In genomic region chr7:92834661-92835139, GRCh38 we compare ENCODE assay signal across 8 cellular contexts. TPM values are rescaled to one million over a fixed set of nuclear protein-coding genes. Genes with fewer than 3 reads are reported as not detected.
DNase-seq lines count a peak whose midpoint lies in the region; ATAC-seq and TF ChIP-seq lines count a peak whose summit lies in the region.

No MANE protein-coding gene starts in this region.

- H3K36me3 ChIP-seq in RWPE2 (ENCODE audit: low read depth) (peaks cover 31% of the 10 kb centered on the region), mesenchymal stem cell (ENCODE audit: control insufficient read depth in 1 of 2, insufficient read depth in 2 of 2, low read depth in 1 of 2, low read length in 2 of 2) (peaks cover 4 to 12% of the 10 kb centered on the region in 2 experiments), upper lobe of right lung (no peaks in the 10 kb centered on the region)

- peak overlapping the region; percentile 18 for H2AFZ ChIP-seq in mesenchymal stem cell (ENCODE audit: low read depth, low read length)

- no peaks in the 10 kb centered on the region for H3K9me3 ChIP-seq in RWPE2 (ENCODE audit: severe bottlenecking)
- no peaks in the 10 kb centered on the region for H3K9me3 ChIP-seq in mesenchymal stem cell (ENCODE audit: control insufficient read depth, low read length)
- H3K9me3 ChIP-seq in upper lobe of right lung: no peaks in the 10 kb centered on the region

- H3K4ac ChIP-seq in mesenchymal stem cell (ENCODE audit: low read depth in 1 of 2, low read length in 2 of 2): peak overlapping the region; percentile 57 to 77

- no peaks in the 10 kb centered on the region for H3K79me1 ChIP-seq in mesenchymal stem cell (replicated peaks; ENCODE audit: low read length, poor library complexity, severe bottlenecking)

- peak overlapping the region in 1 of 2 experiments; percentile 77 for H3K23ac ChIP-seq in mesenchymal stem cell (ENCODE audit: low read length in 2 of 2)

- H3K27me3 ChIP-seq in RWPE2 (ENCODE audit: insufficient read depth, poor library complexity, severe bottlenecking) (no peaks in the 10 kb centered on the region), mesenchymal stem cell (ENCODE audit: control insufficient read depth in 1 of 2, insufficient read depth in 1 of 2, low read length in 2 of 2) (no peaks in the 10 kb centered on the region), upper lobe of right lung (no peaks in the 10 kb centered on the region)

- H2BK12ac ChIP-seq in mesenchymal stem cell (ENCODE audit: low read length in 2 of 2): peak overlapping the region; percentile 51 to 93

- H4K91ac ChIP-seq in mesenchymal stem cell (ENCODE audit: low read length): peak overlapping the region; percentile 86

- H3K9ac ChIP-seq in mesenchymal stem cell (ENCODE audit: low read length): peak overlapping the region; percentile 95

- TF ChIP-seq CTCF in RWPE2 (IDR thresholded peaks at IDR 0.05; ENCODE audit: poor library complexity, severe bottlenecking) (no peak), upper lobe of right lung (IDR thresholded peaks at IDR 0.05) (no peak)

- H2BK120ac ChIP-seq in mesenchymal stem cell (ENCODE audit: low read depth, low read length): peak overlapping the region; percentile 88

- intact Hi-C loops in upper lobe of right lung (cut with DNase I): loop anchor here (10.0 kb wide), 2 partner anchors 120 to 210 kb away; no protein-coding TSS in a partner anchor

- under 1% methylated on average over 30 of the region's 35 CpGs for WGBS in mesenchymal stem cell

- H4K8ac ChIP-seq in mesenchymal stem cell (ENCODE audit: low read length): peak overlapping the region; percentile 75

- peak overlapping the region; percentile 90 for H3K27ac ChIP-seq in RWPE2 (ENCODE audit: poor library complexity, severe bottlenecking)
- peak overlapping the region; percentile 89 for H3K27ac ChIP-seq in mesenchymal stem cell (ENCODE audit: low read length, poor library complexity, severe bottlenecking)
- peak overlapping the region; percentile 85 for H3K27ac ChIP-seq in upper lobe of right lung

- peak overlapping the region; percentile 70 to 86 for H3K14ac ChIP-seq in mesenchymal stem cell (ENCODE audit: low read length in 2 of 2)

- peak; percentile 38 for DNase-seq in NK-92 treated with Interleukin-12 subunit alpha and Interleukin-12 subunit beta, amount 100 ng/mL, for 24 hours (lab: John Stamatoyannopoulos, UW)
- DNase-seq in NK-92 (lab: John Stamatoyannopoulos, UW; ENCODE audit: unreplicated experiment): no peak
- peak; percentile 59 for DNase-seq in RWPE2 (ENCODE audit: low spot score)
- DNase-seq in dermis blood vessel endothelial cell: peak; percentile 26
- DNase-seq in mesenchymal stem cell: peak; percentile 28
- DNase-seq in upper lobe of right lung: peak; percentile 71
- DNase-seq in foreskin melanocyte: no peak

- peak overlapping the region; percentile 52 to 93 for H3K18ac ChIP-seq in mesenchymal stem cell (ENCODE audit: low read depth in 1 of 2, low read length in 2 of 2)

- H3K4me1 ChIP-seq in RWPE2 (ENCODE audit: insufficient read depth, poor library complexity, severe bottlenecking) (peaks cover 45% of the 10 kb centered on the region), mesenchymal stem cell (ENCODE audit: control insufficient read depth, insufficient read depth, low read depth, low read length) (peaks cover 2% of the 10 kb centered on the region), upper lobe of right lung (peaks cover 22% of the 10 kb centered on the region)

- peak overlapping the region; percentile 81 for H3K4me2 ChIP-seq in mesenchymal stem cell (ENCODE audit: low read length, poor library complexity, severe bottlenecking)

- peak overlapping the region; percentile 91 for H2BK5ac ChIP-seq in mesenchymal stem cell (ENCODE audit: low read depth, low read length, poor library complexity, severe bottlenecking)

- H2BK15ac ChIP-seq in mesenchymal stem cell (ENCODE audit: low read depth, poor library complexity, severe bottlenecking): peak overlapping the region; percentile 89

- H2AK5ac ChIP-seq in mesenchymal stem cell (ENCODE audit: low read length, severe bottlenecking): no peak overlapping the region

- ATAC-seq in RWPE2 (ENCODE audit: low read depth) (no peak), upper lobe of right lung (no peak), GM18511 (IDR thresholded peaks at IDR 0.05; ENCODE audit: unreplicated experiment) (no peak)

- H3K4me3 ChIP-seq in RWPE2 (ENCODE audit: severe bottlenecking): peak overlapping the region; percentile 85
- H3K4me3 ChIP-seq in mesenchymal stem cell (ENCODE audit: insufficient read depth in 1 of 2, low read depth in 1 of 2, low read length in 2 of 2): peak overlapping the region; percentile 95 to 99
- peak overlapping the region; percentile 77 for H3K4me3 ChIP-seq in upper lobe of right lung

RNA-seq across cellular contexts. Expression of gene CDK6, which starts 1.7 kb away (rescaled TPM):
- total RNA-seq in dermis blood vessel endothelial cell (44.6 and 48.2 TPM in 2 replicates), upper lobe of right lung (22.4 TPM)
- polyA plus RNA-seq in mesenchymal stem cell (2013, experiment 1 of 2): 14.4 TPM
- polyA plus RNA-seq in mesenchymal stem cell (2013, experiment 2 of 2): 14.4 TPM

Comparison
In these comparisons a context has a peak if more than half of its experiments do, and no peak if none do; other contexts are left out.
1. DNase-seq: peak in NK-92 treated with Interleukin-12 subunit alpha and Interleukin-12 subunit beta, amount 100 ng/mL, for 24 hours (single experiment), RWPE2 (single experiment), dermis blood vessel endothelial cell (single experiment), mesenchymal stem cell (single experiment) and upper lobe of right lung (single experiment); none in NK-92 (single experiment) and foreskin melanocyte (single experiment).
2. Peak in every context shown above with its lines, with median percentiles within 50 percentile points of each other: H3K27ac ChIP-seq and H3K4me3 ChIP-seq.